Comparison of ENCODE assay signal across 19 cellular contexts in genomic region chr1:218945050-218945449, GRCh38.
DNase-seq lines count a peak whose midpoint lies in the region; ATAC-seq, FAIRE-seq and TF ChIP-seq lines count a peak whose summit lies in the region.
"Had no signal": no experiment of that assay in that cellular context is flagged by ENCODE, and none has a peak within 500 bp of the region (broad histone marks: within the 10 kb centered on the region; RNA-seq: fewer than 3 reads in every experiment).

No MANE protein-coding gene starts in this region.

- intact Hi-C loops in K562 (cut with micrococcal nuclease) = no loop called here
- intact Hi-C loops in Caco-2 (cut with micrococcal nuclease; ENCODE audit: unreplicated experiment) = no loop called here

- H3K79me1 ChIP-seq in mesendoderm (ENCODE audit: low read length) = no peaks in the 10 kb centered on the region

- no peak overlapping the region for H3K4ac ChIP-seq in mesendoderm (ENCODE audit: low read depth, low read length)

- no peak overlapping the region for H3K4me3 Mint-ChIP-seq in Caco-2 (ENCODE audit: unreplicated experiment)
- H3K4me3 Mint-ChIP-seq: CD4-positive, alpha-beta T cell; nephron; stimulated activated naive CD8-positive, alpha-beta T cell treated with anti-CD3 and anti-CD28 coated beads, Interleukin-15, Interleukin-2, amounts not matched to agents 100 ng/mL and 50 ng/mL, for 24 hours had no signal

- H3K27ac Mint-ChIP-seq in Caco-2 (ENCODE audit: unreplicated experiment) = no peak overlapping the region
- H3K27ac Mint-ChIP-seq: activated naive CD4-positive, alpha-beta T cell treated with anti-CD3 and anti-CD28 coated beads, Interleukin-2, amount 50 U/mL, for 72 hours; CD4-positive, alpha-beta T cell; nephron; stimulated activated naive CD8-positive, alpha-beta T cell treated with anti-CD3 and anti-CD28 coated beads, Interleukin-15, Interleukin-2, amounts not matched to agents 100 ng/mL and 50 ng/mL, for 24 hours had no signal

- peaks cover 32% of the 10 kb centered on the region for H3K4me1 ChIP-seq in ACC112 (ENCODE audit: control insufficient read depth, insufficient read depth, low read length, unreplicated experiment)
- no peaks in the 10 kb centered on the region for H3K4me1 ChIP-seq in K562 (replicated peaks in 1 of 2; ENCODE audit: control insufficient read depth in 2 of 2, insufficient read depth in 2 of 2, low read length in 2 of 2)
- H3K4me1 ChIP-seq in mesendoderm (ENCODE audit: control insufficient read depth, low read depth, low read length) = no peaks in the 10 kb centered on the region
- peaks cover 9% of the 10 kb centered on the region for H3K4me1 ChIP-seq in Caco-2
- H3K4me1 ChIP-seq: Peyer's patch had no signal

- H2BK15ac ChIP-seq in mesendoderm (replicated peaks; ENCODE audit: low read depth) = no peak overlapping the region

- no peak overlapping the region for H2BK5ac ChIP-seq in mesendoderm (ENCODE audit: low read length)

- H3K27me3 Mint-ChIP-seq in Caco-2 (ENCODE audit: insufficient read depth, unreplicated experiment) = no peaks in the 10 kb centered on the region
- H3K27me3 Mint-ChIP-seq: CD4-positive, alpha-beta T cell; stimulated activated naive CD8-positive, alpha-beta T cell treated with anti-CD3 and anti-CD28 coated beads, Interleukin-15, Interleukin-2, amounts not matched to agents 100 ng/mL and 50 ng/mL, for 24 hours had no signal

- no peak overlapping the region for H4K8ac ChIP-seq in mesendoderm (ENCODE audit: low read depth, low read length)

- TF ChIP-seq EP300 in K562 (IDR thresholded peaks at IDR 0.05; ENCODE audit: low read length) = no peak

- H3K18ac ChIP-seq in mesendoderm (ENCODE audit: low read length) = no peak overlapping the region

- BruUV-seq in K562 (replicated peaks; lab: Mats Ljungman, UMichigan) = no TSS peak
- no TSS peak for BruUV-seq in Caco-2 (replicated peaks; lab: Mats Ljungman, UMichigan)

- no peak overlapping the region for H3K9ac ChIP-seq in K562 (ENCODE audit: insufficient read depth in 1 of 2, low read depth in 2 of 2, low read length in 2 of 2)
- H3K9ac ChIP-seq in mesendoderm (ENCODE audit: low read length) = no peak overlapping the region

- no peak for TF ChIP-seq POLR2A in K562 (conservative IDR thresholded peaks at IDR 0.05)

- DNase-seq in HTR-8/SVneo (ENCODE audit: insufficient read length, low spot score) = no peak
- DNase-seq in K562 (ENCODE audit: extremely low read depth in 1 of 4, low spot score in 3 of 4) = no peak
- DNase-seq in fibroblast of the aortic adventitia (ENCODE audit: low read depth) = peak; percentile 83
- no peak for DNase-seq in mesendoderm
- DNase-seq in Caco-2 = no peak
- DNase-seq in NCI-H510A (lab: John Stamatoyannopoulos, UW) = no peak
- no peak for DNase-seq in HEK293T (ENCODE audit: extremely low spot score)
- DNase-seq: caudate nucleus; CD4-positive, alpha-beta T cell; effector memory CD4-positive, alpha-beta T cell; GOT3; NCI-H748 treated with DMSO at 0.1 percent for 48 hours; Peyer's patch; SW 1271; upper lobe of left lung had no signal

- TF ChIP-seq RAD21 in K562 (CRISPR knock-in tag; conservative IDR thresholded peaks at IDR 0.05 in 1 of 2, IDR thresholded peaks at IDR 0.05 in 1 of 2) = no peak

- H3K4me1 Mint-ChIP-seq in Caco-2 (ENCODE audit: low read depth, unreplicated experiment) = peaks cover 12% of the 10 kb centered on the region
- H3K4me1 Mint-ChIP-seq: nephron had no signal

- H3K79me2 ChIP-seq in ACC112 (ENCODE audit: control insufficient read depth, insufficient read depth, low read length, unreplicated experiment) (no peaks in the 10 kb centered on the region), K562 (ENCODE audit: control insufficient read depth, insufficient read depth, low read length) (no peaks in the 10 kb centered on the region), mesendoderm (ENCODE audit: control insufficient read depth, insufficient read depth, low read length) (no peaks in the 10 kb centered on the region)

- no peak overlapping the region for H3K23ac ChIP-seq in mesendoderm (ENCODE audit: low read length)

- peak overlapping the region; percentile 29; the same call in 1 of the 2 replicates for H3K27ac ChIP-seq in ACC112 (ENCODE audit: low read depth, low read length)
- no peak overlapping the region for H3K27ac ChIP-seq in K562 (ENCODE audit: extremely low read depth, low read depth, low read length)
- no peak overlapping the region for H3K27ac ChIP-seq in mesendoderm (ENCODE audit: low read depth, low read length)
- H3K27ac ChIP-seq: Peyer's patch, upper lobe of left lung had no signal

- H3K27me3 ChIP-seq in ACC112 (ENCODE audit: insufficient read depth, low read length) (no peaks in the 10 kb centered on the region), K562 (ENCODE audit: control insufficient read depth in 2 of 2, insufficient read depth in 2 of 2, low read length in 2 of 2) (no peaks in the 10 kb centered on the region), mesendoderm (ENCODE audit: insufficient read depth, low read length, poor library complexity) (no peaks in the 10 kb centered on the region), Caco-2 (replicated peaks; ENCODE audit: control insufficient read depth, insufficient read depth, low read length) (no peaks in the 10 kb centered on the region)
- H3K27me3 ChIP-seq: Peyer's patch, upper lobe of left lung had no signal

- no peak overlapping the region for H2BK120ac ChIP-seq in mesendoderm (ENCODE audit: low read depth, low read length)

- POLR2A ChIA-PET in K562 (lab: Yijun Ruan, JAX) (no interaction called here), Caco-2 (lab: Charles Lee) (no interaction called here), HEK293T (lab: Yijun Ruan, JAX) (no interaction called here)

- H2AFZ ChIP-seq in ACC112 (ENCODE audit: low read length, unreplicated experiment) (no peak overlapping the region), K562 (ENCODE audit: low read depth, low read length) (no peak overlapping the region)

- H3K36me3 ChIP-seq in ACC112 (ENCODE audit: insufficient read depth, low read length) (no peaks in the 10 kb centered on the region), K562 (ENCODE audit: control insufficient read depth, insufficient read depth, low read length) (no peaks in the 10 kb centered on the region), mesendoderm (ENCODE audit: control insufficient read depth, insufficient read depth, low read length) (no peaks in the 10 kb centered on the region), Caco-2 (ENCODE audit: control insufficient read depth, insufficient read depth, low read length) (no peaks in the 10 kb centered on the region)
- H3K36me3 ChIP-seq: Peyer's patch, upper lobe of left lung had no signal

- in situ Hi-C loops in K562 (cut with MboI) = no loop called here

- 0% methylated on average over 1 of the region's 1 CpG for WGBS in K562 (ENCODE audit: insufficient coverage, low coverage, missing lambda C conversion rate)
- WGBS in mesendoderm (ENCODE audit: extremely low coverage, insufficient coverage, low lambda C conversion rate) = no CpG with 5 or more reads among the region's 1 CpG

- peaks cover 18% of the 10 kb centered on the region for H3K9me3 Mint-ChIP-seq in Caco-2 (ENCODE audit: unreplicated experiment)
- H3K9me3 Mint-ChIP-seq: stimulated activated naive CD8-positive, alpha-beta T cell treated with anti-CD3 and anti-CD28 coated beads, Interleukin-15, Interleukin-2, amounts not matched to agents 100 ng/mL and 50 ng/mL, for 24 hours had no signal

- H4K20me1 ChIP-seq in K562 (replicated peaks; ENCODE audit: control insufficient read depth, insufficient read depth, low read length) = no peaks in the 10 kb centered on the region

- FAIRE-seq in HTR-8/SVneo (lab: Jason Lieb, UNC) (peak; percentile 9), K562 (lab: Jason Lieb, UNC) (no peak)

- TF ChIP-seq CTCF in K562 (IDR thresholded peaks at IDR 0.05 in 2 of 3, conservative IDR thresholded peaks at IDR 0.05 in 1 of 3; ENCODE audit: insufficient read depth in 2 of 3, low read depth in 1 of 3, low read length in 3 of 3) (no peak), fibroblast of the aortic adventitia (IDR thresholded peaks at IDR 0.05; ENCODE audit: insufficient read depth, low read length) (no peak), Caco-2 (IDR thresholded peaks at IDR 0.05; ENCODE audit: insufficient read depth in 1 of 2, low read depth in 1 of 2, low read length in 1 of 2, severe bottlenecking in 1 of 2, unreplicated experiment in 1 of 2) (no peak)

- ATAC-seq in K562 = no peak
- ATAC-seq: activated naive CD4-positive, alpha-beta T cell treated with anti-CD3 and anti-CD28 coated beads, Interleukin-2, amount 50 U/mL, for 72 hours had no signal

- no peaks in the 10 kb centered on the region for H3K36me3 Mint-ChIP-seq in Caco-2 (ENCODE audit: insufficient read depth, unreplicated experiment)
- H3K36me3 Mint-ChIP-seq: activated naive CD4-positive, alpha-beta T cell treated with anti-CD3 and anti-CD28 coated beads, Interleukin-2, amount 50 U/mL, for 72 hours had no signal

- H3K4me3 ChIP-seq in ACC112 (ENCODE audit: low read depth, low read length) (no peak overlapping the region), K562 (no peak overlapping the region), fibroblast of the aortic adventitia (ENCODE audit: low read depth, low read length) (no peak overlapping the region), mesendoderm (ENCODE audit: low read length) (no peak overlapping the region), Caco-2 (ENCODE audit: low read depth, low read length) (no peak overlapping the region)
- H3K4me3 ChIP-seq: Peyer's patch, upper lobe of left lung had no signal

- H3K9me1 ChIP-seq in K562 (ENCODE audit: control insufficient read depth, insufficient read depth, low read length) = no peaks in the 10 kb centered on the region

- H2AK5ac ChIP-seq in mesendoderm (ENCODE audit: low read length) = no peak overlapping the region

- no peak overlapping the region for H3K56ac ChIP-seq in mesendoderm (ENCODE audit: low read length)

- H3K9me3 ChIP-seq in K562 (replicated peaks; ENCODE audit: control insufficient read depth, insufficient read depth, low read depth, low read length) (no peaks in the 10 kb centered on the region), Caco-2 (peaks cover 8% of the 10 kb centered on the region; the same call in 1 of the 2 replicates)
- H3K9me3 ChIP-seq: Peyer's patch had no signal

- CTCF ChIA-PET in K562 (lab: Yijun Ruan, JAX; ENCODE audit: low intra/inter-chr PET ratio) (no interaction called here), Caco-2 (lab: Charles Lee) (no interaction called here), HEK293T (lab: Yijun Ruan, JAX) (no interaction called here)

- no peak overlapping the region for H4K5ac ChIP-seq in mesendoderm (ENCODE audit: low read length)

- no peak overlapping the region for H3K4me2 ChIP-seq in K562 (ENCODE audit: insufficient read depth, low read length)
- H3K4me2 ChIP-seq in mesendoderm (ENCODE audit: low read length) = no peak overlapping the region

TF ChIP-seq in K562, 482 proteins besides CTCF, POLR2A, EP300 and RAD21 (continues in another document):
- no peak for TF ChIP-seq MYBL2 (IDR thresholded peaks at IDR 0.05; ENCODE audit: low read depth)
- no peak for TF ChIP-seq MYBL2 (CRISPR knock-in tag; IDR thresholded peaks at IDR 0.05; ENCODE audit: borderline replicate concordance)
- TF ChIP-seq PTBP1 (IDR thresholded peaks at IDR 0.05; ENCODE audit: low read depth, low read length) = no peak

TF ChIP-seq in HEK293T, 16 proteins besides CTCF, POLR2A, EP300 and RAD21 (continues in another document):
- TF ChIP-seq ELF4 (IDR thresholded peaks at IDR 0.05) (no peak), HDGF (IDR thresholded peaks at IDR 0.05; ENCODE audit: borderline replicate concordance) (no peak), ARNT (IDR thresholded peaks at IDR 0.05) (no peak), CTBP1 (IDR thresholded peaks at IDR 0.05; ENCODE audit: borderline replicate concordance) (no peak)
